Comparison of ENCODE assay signal across 15 cellular contexts in genomic region chr1:160542303-160542945, GRCh38. TPM values are rescaled to one million over a fixed set of nuclear protein-coding genes. Genes with fewer than 3 reads are reported as not detected.
A peak's percentile ranks its signal among the peaks of the same experiment; 100 is the strongest.
DNase-seq lines count a peak whose midpoint lies in the region; ATAC-seq and TF ChIP-seq lines count a peak whose summit lies in the region.
"Had no signal": no experiment of that assay in that cellular context is flagged by ENCODE, and none has a peak within 500 bp of the region (broad histone marks: within the 10 kb centered on the region; RNA-seq: fewer than 3 reads in every experiment).

No MANE protein-coding gene starts in this region.

- no peaks in the 10 kb centered on the region for H3K9me3 ChIP-seq in CD8-positive, alpha-beta T cell (ENCODE audit: low read length)
- no peaks in the 10 kb centered on the region for H3K9me3 ChIP-seq in naive thymus-derived CD4-positive, alpha-beta T cell (ENCODE audit: control insufficient read depth in 2 of 3, low read length in 3 of 3)
- H3K9me3 ChIP-seq: esophagus muscularis mucosa had no signal

- H3K4me3 ChIP-seq in CD8-positive, alpha-beta T cell (ENCODE audit: low read depth, low read length) = no peak overlapping the region
- no peak overlapping the region for H3K4me3 ChIP-seq in naive thymus-derived CD4-positive, alpha-beta T cell (ENCODE audit: low read length)
- H3K4me3 ChIP-seq: esophagus muscularis mucosa, PC-9 had no signal

- no peak for ATAC-seq in CD8-positive, alpha-beta T cell
- ATAC-seq in naive thymus-derived CD4-positive, alpha-beta T cell = no peak
- ATAC-seq in HG03457 (IDR thresholded peaks at IDR 0.05; ENCODE audit: unreplicated experiment) (no peak), GM21737 (IDR thresholded peaks at IDR 0.05; ENCODE audit: unreplicated experiment) (no peak)

- no peak for DNase-seq in CD8-positive, alpha-beta T cell
- peak; percentile 40 for DNase-seq in NCI-H226
- DNase-seq in erythroblast (lab: John Stamatoyannopoulos, UW) = peak; percentile 25 to 53
- DNase-seq in naive thymus-derived CD4-positive, alpha-beta T cell = no peak
- no peak for DNase-seq in nephron progenitor cell
- DNase-seq in effector CD8-positive, alpha-beta T cell (lab: John Stamatoyannopoulos, UW) = no peak
- DNase-seq: activated CD4-positive, alpha-beta T cell treated with anti-CD3 and anti-CD28 coated beads for 1 hour; NCI-H1417; PC-9; retina had no signal

- POLR2A ChIA-PET in CD8-positive, alpha-beta T cell (lab: Charles Lee) = interaction anchor here (1.0 kb wide), 1 partner anchor 76 kb away, joined by 3 read pairs; no protein-coding TSS in a partner anchor
- POLR2A ChIA-PET in naive thymus-derived CD4-positive, alpha-beta T cell (lab: Charles Lee) = interaction anchor here (0.7 to 2.2 kb wide), 3 partner anchors 24 to 107 kb away, joined by 3 to 6 read pairs (median 3); no protein-coding TSS in a partner anchor

- peaks cover 64% of the 10 kb centered on the region for H3K4me1 Mint-ChIP-seq in CD8-positive, alpha-beta T cell (ENCODE audit: low read depth)
- peaks cover 52 to 73% (median 66%) of the 10 kb centered on the region in 7 donors for H3K4me1 Mint-ChIP-seq in naive thymus-derived CD4-positive, alpha-beta T cell
- peaks cover 4% of the 10 kb centered on the region for H3K4me1 Mint-ChIP-seq in nephron progenitor cell

- no peak overlapping the region for H3K4me3 Mint-ChIP-seq in CD8-positive, alpha-beta T cell
- peak overlapping the region in 1 of 10 donors; percentile 26 for H3K4me3 Mint-ChIP-seq in naive thymus-derived CD4-positive, alpha-beta T cell
- H3K4me3 Mint-ChIP-seq in nephron progenitor cell = no peak overlapping the region
- H3K4me3 Mint-ChIP-seq: CD14-positive monocyte had no signal

- peaks cover 56% of the 10 kb centered on the region for H3K4me1 ChIP-seq in CD8-positive, alpha-beta T cell (ENCODE audit: insufficient read depth, low read length)
- peaks cover 45 to 55% of the 10 kb centered on the region in 2 donors for H3K4me1 ChIP-seq in naive thymus-derived CD4-positive, alpha-beta T cell (ENCODE audit: control insufficient read depth in 2 of 2, insufficient read depth in 2 of 2, low read length in 2 of 2)
- H3K4me1 ChIP-seq: esophagus muscularis mucosa had no signal

- H3K27ac Mint-ChIP-seq in CD8-positive, alpha-beta T cell = peak overlapping the region; percentile 75
- peak overlapping the region in 8 of 9 donors; percentile 33 to 97 (median 90) for H3K27ac Mint-ChIP-seq in naive thymus-derived CD4-positive, alpha-beta T cell
- no peak overlapping the region for H3K27ac Mint-ChIP-seq in nephron progenitor cell

- H3K27me3 ChIP-seq in CD8-positive, alpha-beta T cell (ENCODE audit: insufficient read depth, low read length) = no peaks in the 10 kb centered on the region
- H3K27me3 ChIP-seq in naive thymus-derived CD4-positive, alpha-beta T cell (ENCODE audit: control insufficient read depth in 2 of 2, insufficient read depth in 2 of 2, low read length in 2 of 2) = no peaks in the 10 kb centered on the region
- H3K27me3 ChIP-seq: esophagus muscularis mucosa had no signal

- H3K27me3 Mint-ChIP-seq in CD8-positive, alpha-beta T cell (ENCODE audit: low read depth) = no peaks in the 10 kb centered on the region
- H3K27me3 Mint-ChIP-seq in naive thymus-derived CD4-positive, alpha-beta T cell = no peaks in the 10 kb centered on the region
- H3K27me3 Mint-ChIP-seq in nephron progenitor cell (ENCODE audit: low read depth, poor library complexity) = no peaks in the 10 kb centered on the region

- peaks cover 24% of the 10 kb centered on the region for H3K36me3 Mint-ChIP-seq in CD8-positive, alpha-beta T cell
- peaks cover 3 to 26% (median 7%) of the 10 kb centered on the region in 5 donors for H3K36me3 Mint-ChIP-seq in naive thymus-derived CD4-positive, alpha-beta T cell
- no peaks in the 10 kb centered on the region for H3K36me3 Mint-ChIP-seq in nephron progenitor cell (ENCODE audit: low read depth)

- peaks cover 7% of the 10 kb centered on the region for H3K36me3 ChIP-seq in CD8-positive, alpha-beta T cell (ENCODE audit: insufficient read depth, low read length)
- peaks cover 0 to 9% (median 7%) of the 10 kb centered on the region in 3 experiments for H3K36me3 ChIP-seq in naive thymus-derived CD4-positive, alpha-beta T cell (ENCODE audit: control insufficient read depth in 2 of 3, insufficient read depth in 3 of 3, low read length in 3 of 3)
- H3K36me3 ChIP-seq: esophagus muscularis mucosa had no signal

- H3K27ac ChIP-seq in CD8-positive, alpha-beta T cell (ENCODE audit: low read depth, low read length) = no peak overlapping the region
- H3K27ac ChIP-seq in naive thymus-derived CD4-positive, alpha-beta T cell (ENCODE audit: low read depth, low read length) = peak overlapping the region; percentile 65
- H3K27ac ChIP-seq: esophagus muscularis mucosa, PC-9 had no signal

- no peak for TF ChIP-seq POLR2A in erythroblast (IDR thresholded peaks at IDR 0.05; ENCODE audit: low read length)

- no peak for TF ChIP-seq CTCF in CD8-positive, alpha-beta T cell (IDR thresholded peaks at IDR 0.05)
- TF ChIP-seq CTCF in nephron progenitor cell (IDR thresholded peaks at IDR 0.05) = no peak

- intact Hi-C loops in CD8-positive, alpha-beta T cell (cut with DNase I, micrococcal nuclease) = loop anchor here (5.0 to 10.0 kb wide), 3 partner anchors 35 to 198 kb away; partner anchors contain the start of genes CD84 (in 1 of the 2), COPA (in 1 of the 2) and NCSTN (in 1 of the 2)
- intact Hi-C loops in naive thymus-derived CD4-positive, alpha-beta T cell (cut with micrococcal nuclease) = loop anchor here (5.0 kb wide), 5 partner anchors 35 to 200 kb away; partner anchors contain the start of genes COPA (in 1 of the 2) and NCSTN (in 1 of the 2)

- H3K9me3 Mint-ChIP-seq in CD8-positive, alpha-beta T cell = no peaks in the 10 kb centered on the region
- peaks cover 0 to 5% (median 0%) of the 10 kb centered on the region in 11 donors for H3K9me3 Mint-ChIP-seq in naive thymus-derived CD4-positive, alpha-beta T cell
- H3K9me3 Mint-ChIP-seq in nephron progenitor cell = no peaks in the 10 kb centered on the region

- CTCF ChIA-PET in CD8-positive, alpha-beta T cell (lab: Charles Lee) = interaction anchor here (1.0 to 20.0 kb wide), 9 partner anchors 7 to 139 kb away, joined by 3 to 232 read pairs (median 15); partner anchors contain the start of gene CD84
- CTCF ChIA-PET in naive thymus-derived CD4-positive, alpha-beta T cell (lab: Charles Lee) = interaction anchor here (1.1 to 6.7 kb wide), 3 partner anchors 8 to 65 kb away, joined by 3 to 71 read pairs (median 4); no protein-coding TSS in a partner anchor

RNA-seq across cellular contexts. Expression of gene SLAMF6, which starts 19.4 kb away (rescaled TPM):
- 1 to 10 TPM; 4.6 to 5.2 TPM for total RNA-seq in CD8-positive, alpha-beta T cell
- 10 to 100 TPM; 17.8 to 48.5 (median 40.5) TPM for total RNA-seq in naive thymus-derived CD4-positive, alpha-beta T cell
- polyA plus RNA-seq in naive thymus-derived CD4-positive, alpha-beta T cell = 10 to 100 TPM; 61.1 to 62.6 TPM
- total RNA-seq: NCI-H460, PC-9 had no signal

RNA-seq across cellular contexts. Expression of gene CD84, which starts 36.9 kb away (rescaled TPM):
- total RNA-seq in CD8-positive, alpha-beta T cell = 10 to 100 TPM; 28.3 to 31.7 TPM
- total RNA-seq in naive thymus-derived CD4-positive, alpha-beta T cell = 10 to 100 TPM; 25.1 to 40.7 (median 32.3) TPM
- 10 to 100 TPM in 1 of 2 donors, 1 to 10 TPM in 1; 7.4 to 11.3 TPM for polyA plus RNA-seq in naive thymus-derived CD4-positive, alpha-beta T cell
- total RNA-seq: NCI-H460, PC-9 had no signal

Comparison
In these comparisons a context has a peak if more than half of its experiments do, and no peak if none do; other contexts are left out.
1. DNase-seq: peak in NCI-H226 (single experiment) and erythroblast (2 of 2); none in CD8-positive, alpha-beta T cell (0 of 7), naive thymus-derived CD4-positive, alpha-beta T cell (0 of 9), nephron progenitor cell (single experiment) and effector CD8-positive, alpha-beta T cell (single experiment).